In genomic region chr7:2405601-2406345, GRCh38 we compare ENCODE assay signal across 9 cellular contexts. TPM values are rescaled to one million over a fixed set of nuclear protein-coding genes. Genes with fewer than 3 reads are reported as not detected.
DNase-seq lines count a peak whose midpoint lies in the region; ATAC-seq and TF ChIP-seq lines count a peak whose summit lies in the region.
"Had no signal": no experiment of that assay in that cellular context is flagged by ENCODE, and none has a peak within 500 bp of the region (broad histone marks: within the 10 kb centered on the region; RNA-seq: fewer than 3 reads in every experiment).

No MANE protein-coding gene starts in this region.

- no peaks in the 10 kb centered on the region for H3K9me2 ChIP-seq in hepatocyte (replicated peaks; ENCODE audit: insufficient read depth)

- H3K4me3 ChIP-seq in hepatocyte (no peak overlapping the region), Caco-2 (ENCODE audit: low read depth, low read length) (no peak overlapping the region)
- H3K4me3 ChIP-seq: A549 had no signal

- peak overlapping the region; percentile 86 for H3K27ac Mint-ChIP-seq in activated CD4-positive, alpha-beta T cell treated with anti-CD3 and anti-CD28 coated beads for 36 hours
- H3K27ac Mint-ChIP-seq in Caco-2 (ENCODE audit: unreplicated experiment): no peak overlapping the region

- no peaks in the 10 kb centered on the region for H3K36me3 Mint-ChIP-seq in activated CD4-positive, alpha-beta T cell treated with anti-CD3 and anti-CD28 coated beads for 36 hours (ENCODE audit: low read depth)
- H3K36me3 Mint-ChIP-seq in Caco-2 (ENCODE audit: insufficient read depth, unreplicated experiment): peaks cover 17% of the 10 kb centered on the region

- no TSS peak for BruUV-seq in Caco-2 (replicated peaks; lab: Mats Ljungman, UMichigan)

- H3K4me1 ChIP-seq in hepatocyte (ENCODE audit: insufficient read depth) (peaks cover 10% of the 10 kb centered on the region), Caco-2 (peaks cover 9% of the 10 kb centered on the region; the same call in 1 of the 2 replicates)

- POLR2A ChIA-PET in activated CD4-positive, alpha-beta T cell treated with anti-CD3 and anti-CD28 coated beads for 36 hours (lab: Charles Lee): interaction anchor here (0.6 to 1.0 kb wide), 5 partner anchors 15 to 583 kb away, joined by 3 to 4 read pairs (median 3); no protein-coding TSS in a partner anchor
- POLR2A ChIA-PET in Caco-2 (lab: Charles Lee): no interaction called here

- H3K36me3 ChIP-seq in hepatocyte (replicated peaks; ENCODE audit: insufficient read depth, low read depth): no peaks in the 10 kb centered on the region
- no peaks in the 10 kb centered on the region; the same call in 1 of the 2 replicates for H3K36me3 ChIP-seq in Caco-2 (ENCODE audit: control insufficient read depth, insufficient read depth, low read length)

- peak overlapping the region; percentile 67 for H3K4me3 Mint-ChIP-seq in activated CD4-positive, alpha-beta T cell treated with anti-CD3 and anti-CD28 coated beads for 36 hours
- H3K4me3 Mint-ChIP-seq in Caco-2 (ENCODE audit: unreplicated experiment): no peak overlapping the region

- peaks cover 6% of the 10 kb centered on the region for H3K27me3 Mint-ChIP-seq in activated CD4-positive, alpha-beta T cell treated with anti-CD3 and anti-CD28 coated beads for 36 hours
- no peaks in the 10 kb centered on the region for H3K27me3 Mint-ChIP-seq in Caco-2 (ENCODE audit: insufficient read depth, unreplicated experiment)

- TF ChIP-seq CTCF in hepatocyte (IDR thresholded peaks at IDR 0.05; ENCODE audit: poor library complexity) (no peak), Caco-2 (IDR thresholded peaks at IDR 0.05; ENCODE audit: insufficient read depth in 1 of 2, low read depth in 1 of 2, low read length in 1 of 2, severe bottlenecking in 1 of 2, unreplicated experiment in 1 of 2) (no peak)

- H3K9me3 Mint-ChIP-seq in activated CD4-positive, alpha-beta T cell treated with anti-CD3 and anti-CD28 coated beads for 36 hours (ENCODE audit: low read depth): peaks cover 4% of the 10 kb centered on the region
- H3K9me3 Mint-ChIP-seq in Caco-2 (ENCODE audit: unreplicated experiment): no peaks in the 10 kb centered on the region

- H4K20me1 ChIP-seq in hepatocyte (ENCODE audit: insufficient read depth, poor library complexity, severe bottlenecking): no peaks in the 10 kb centered on the region

- peaks cover 64% of the 10 kb centered on the region for H3K79me2 ChIP-seq in hepatocyte

- peak; percentile 70 to 72 for ATAC-seq in activated CD4-positive, CD25-positive, alpha-beta regulatory T cell treated with anti-CD3 and anti-CD28 coated beads, Interleukin-2, amount 50 U/mL, for 24 hours
- peak; percentile 46 for ATAC-seq in HG03175 (IDR thresholded peaks at IDR 0.05; ENCODE audit: unreplicated experiment)
- peak; percentile 68 for ATAC-seq in activated CD4-positive, alpha-beta T cell treated with anti-CD3 and anti-CD28 coated beads for 36 hours
- ATAC-seq: A549 had no signal

- no peak overlapping the region for H2AFZ ChIP-seq in hepatocyte

- H3K27me3 ChIP-seq in hepatocyte (no peaks in the 10 kb centered on the region), Caco-2 (replicated peaks; ENCODE audit: control insufficient read depth, insufficient read depth, low read length) (no peaks in the 10 kb centered on the region)

- intact Hi-C loops in activated CD4-positive, alpha-beta T cell treated with anti-CD3 and anti-CD28 coated beads for 36 hours (cut with DNase I, micrococcal nuclease): loop anchor here (5.0 kb wide), 3 partner anchors 117 to 1803 kb away; no protein-coding TSS in a partner anchor
- intact Hi-C loops in Caco-2 (cut with micrococcal nuclease; ENCODE audit: unreplicated experiment): loop anchor here (10.0 kb wide), 1 partner anchor 149 kb away; the partner anchor contains the start of genes BRAT1 and IQCE

- CTCF ChIA-PET in activated CD4-positive, alpha-beta T cell treated with anti-CD3 and anti-CD28 coated beads for 36 hours (lab: Charles Lee): interaction anchor here (0.6 to 3.7 kb wide), 6 partner anchors 9 to 824 kb away, joined by 3 to 17 read pairs (median 4); no protein-coding TSS in a partner anchor
- CTCF ChIA-PET in Caco-2 (lab: Charles Lee): no interaction called here

- H3K9me3 ChIP-seq in hepatocyte (ENCODE audit: low read depth) (no peaks in the 10 kb centered on the region), Caco-2 (no peaks in the 10 kb centered on the region)
- H3K9me3 ChIP-seq: A549 had no signal

- peak overlapping the region; percentile 95 for H3K4me2 ChIP-seq in hepatocyte

- H3K4me1 Mint-ChIP-seq in activated CD4-positive, alpha-beta T cell treated with anti-CD3 and anti-CD28 coated beads for 36 hours: peaks cover 56% of the 10 kb centered on the region
- peaks cover 40% of the 10 kb centered on the region for H3K4me1 Mint-ChIP-seq in Caco-2 (ENCODE audit: low read depth, unreplicated experiment)

- H3K27ac ChIP-seq in hepatocyte: no peak overlapping the region
- H3K27ac ChIP-seq: A549 had no signal

- no peak for DNase-seq in activated CD4-positive, CD25-positive, alpha-beta regulatory T cell (lab: John Stamatoyannopoulos, UW)
- DNase-seq in activated CD4-positive, alpha-beta T cell treated with anti-CD3 and anti-CD28 coated beads for 36 hours: peak; percentile 82
- DNase-seq in hepatocyte (ENCODE audit: low spot score): no peak
- no peak for DNase-seq in Caco-2
- no peak for DNase-seq in hepatic stellate cell (ENCODE audit: low spot score)
- DNase-seq in mucosa of gallbladder (ENCODE audit: low spot score): no peak

- 97% methylated on average over 20 of the region's 21 CpGs for WGBS in hepatocyte (ENCODE audit: low lambda C conversion rate, missing lambda C conversion rate)

RNA-seq across cellular contexts. Expression of gene CHST12, which starts 2.4 kb away (rescaled TPM):
- total RNA-seq in activated CD4-positive, alpha-beta T cell treated with anti-CD3 and anti-CD28 coated beads for 36 hours: 1 to 10 TPM; 1.8 to 1.9 TPM
- total RNA-seq in hepatocyte: 7.2 and 8.4 TPM in 2 replicates
- polyA plus RNA-seq in hepatocyte: 21.5 and 23.2 TPM in 2 replicates
- 26.0 and 28.0 TPM in 2 replicates for total RNA-seq in Caco-2 (2022)
- total RNA-seq in mucosa of gallbladder: 26.8 TPM

RNA-seq across cellular contexts. Expression of gene EIF3B, which starts 51.1 kb away (rescaled TPM):
- 100 to 1,000 TPM; 185 to 227 TPM for total RNA-seq in activated CD4-positive, alpha-beta T cell treated with anti-CD3 and anti-CD28 coated beads for 36 hours
- total RNA-seq in hepatocyte (122 and 131 TPM in 2 replicates), Caco-2 (2022) (306 and 314 TPM in 2 replicates), mucosa of gallbladder (94.7 TPM)
- polyA plus RNA-seq in hepatocyte: 139 and 145 TPM in 2 replicates
